ENCODE assay signal across 3 cellular contexts in the genomic region with DNA sequence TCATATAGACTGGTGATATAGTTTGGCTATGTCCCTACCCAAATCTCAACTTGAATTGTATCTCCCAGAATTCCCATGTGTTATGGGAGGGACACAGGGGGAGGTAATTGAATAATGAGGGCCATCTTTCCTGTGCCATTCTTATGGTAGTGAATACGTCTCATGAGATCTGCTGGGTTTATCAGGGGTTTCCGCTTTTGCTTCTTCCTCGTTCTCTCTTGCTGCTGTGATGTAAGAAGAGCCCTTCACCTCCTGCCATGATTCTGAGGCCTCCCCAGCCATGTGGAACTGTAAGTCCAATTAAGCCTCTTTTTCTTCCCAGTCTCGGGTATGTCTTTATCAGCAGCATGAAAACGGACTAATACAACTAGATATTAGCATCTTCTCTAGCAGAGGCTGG. TPM values are rescaled to one million over a fixed set of nuclear protein-coding genes. Genes with fewer than 3 reads are reported as not detected.
"Had no signal": no experiment of that assay in that cellular context is flagged by ENCODE, and none has a peak within 500 bp of the region (broad histone marks: within the 10 kb centered on the region; RNA-seq: fewer than 3 reads in every experiment).

No MANE protein-coding gene starts in this region.

RNA-seq across cellular contexts. Expression of a gene that starts 21.3 kb away (rescaled TPM):
- total RNA-seq: LHCN-M2, MCF 10A, NCI-H460 had no signal
